Comparison of ENCODE assay signal across 11 cellular contexts in genomic region chr21:31351438-31351837, GRCh38. TPM values are rescaled to one million over a fixed set of nuclear protein-coding genes. Genes with fewer than 3 reads are reported as not detected.
DNase-seq lines count a peak whose midpoint lies in the region; ATAC-seq and TF ChIP-seq lines count a peak whose summit lies in the region.
"Had no signal": no experiment of that assay in that cellular context is flagged by ENCODE, and none has a peak within 500 bp of the region (broad histone marks: within the 10 kb centered on the region; RNA-seq: fewer than 3 reads in every experiment).

No MANE protein-coding gene starts in this region.

- no peak for ATAC-seq in stimulated activated naive CD8-positive, alpha-beta T cell treated with anti-CD3 and anti-CD28 coated beads, Interleukin-15, Interleukin-2, amounts not matched to agents 100 U/mL and 50 U/mL, for 24 hours
- peak; percentile 35 for ATAC-seq in foreskin keratinocyte
- ATAC-seq in HG02885 (IDR thresholded peaks at IDR 0.05; ENCODE audit: poor library complexity, unreplicated experiment) = no peak
- no peak for ATAC-seq in GM21526 (IDR thresholded peaks at IDR 0.05; ENCODE audit: low FRiP score, unreplicated experiment)

- H3K36me3 Mint-ChIP-seq in stimulated activated naive CD8-positive, alpha-beta T cell treated with anti-CD3 and anti-CD28 coated beads, Interleukin-15, Interleukin-2, amounts not matched to agents 100 ng/mL and 50 ng/mL, for 24 hours (ENCODE audit: low read depth) = peaks cover 7% of the 10 kb centered on the region

- H3K27me3 ChIP-seq in foreskin keratinocyte = no peaks in the 10 kb centered on the region

- no peak for TF ChIP-seq CTCF in foreskin keratinocyte (conservative IDR thresholded peaks at IDR 0.05)

- H3K4me1 ChIP-seq in foreskin keratinocyte = peaks cover 26% of the 10 kb centered on the region

- H3K4me3 Mint-ChIP-seq in stimulated activated naive CD8-positive, alpha-beta T cell treated with anti-CD3 and anti-CD28 coated beads, Interleukin-15, Interleukin-2, amounts not matched to agents 100 ng/mL and 50 ng/mL, for 24 hours = no peak overlapping the region

- H3K9me3 Mint-ChIP-seq in stimulated activated naive CD8-positive, alpha-beta T cell treated with anti-CD3 and anti-CD28 coated beads, Interleukin-15, Interleukin-2, amounts not matched to agents 100 ng/mL and 50 ng/mL, for 24 hours = peaks cover 4% of the 10 kb centered on the region

- peak overlapping the region; percentile 80 for H3K27ac ChIP-seq in foreskin keratinocyte
- H3K27ac ChIP-seq: VCaP had no signal

- peaks cover 58% of the 10 kb centered on the region for H3K4me1 Mint-ChIP-seq in stimulated activated naive CD8-positive, alpha-beta T cell treated with anti-CD3 and anti-CD28 coated beads, Interleukin-15, Interleukin-2, amounts not matched to agents 100 ng/mL and 50 ng/mL, for 24 hours (ENCODE audit: low read depth)

- H3K27me3 Mint-ChIP-seq in stimulated activated naive CD8-positive, alpha-beta T cell treated with anti-CD3 and anti-CD28 coated beads, Interleukin-15, Interleukin-2, amounts not matched to agents 100 ng/mL and 50 ng/mL, for 24 hours = no peaks in the 10 kb centered on the region

- peak overlapping the region; percentile 49 for H3K27ac Mint-ChIP-seq in stimulated activated naive CD8-positive, alpha-beta T cell treated with anti-CD3 and anti-CD28 coated beads, Interleukin-15, Interleukin-2, amounts not matched to agents 100 ng/mL and 50 ng/mL, for 24 hours

- DNase-seq in stimulated activated naive CD8-positive, alpha-beta T cell treated with anti-CD3 and anti-CD28 coated beads, Interleukin-15, Interleukin-2, amounts not matched to agents 100 U/mL and 50 U/mL, for 24 hours = no peak
- peak; percentile 46 for DNase-seq in SW480 (ENCODE audit: low spot score)
- DNase-seq in foreskin keratinocyte = peak; percentile 58 to 78
- no peak for DNase-seq in midbrain (lab: John Stamatoyannopoulos, UW)
- DNase-seq in T-helper 9 cell = no peak
- DNase-seq: NCI-H2029; stimulated activated CD4-positive, alpha-beta T cell treated with anti-CD3 and anti-CD28 coated beads, Interleukin-2, amount 100 ng/mL, for 24 hours had no signal

RNA-seq across cellular contexts. Expression of gene TIAM1, which starts 7.4 kb away (rescaled TPM):
- total RNA-seq in foreskin keratinocyte = 13.1 and 14.6 TPM in 2 replicates
- polyA plus RNA-seq in foreskin keratinocyte = 3.6 and 4.6 TPM in 2 replicates

Comparison
In these comparisons a context has a peak if more than half of its experiments do, and no peak if none do; other contexts are left out.
1. DNase-seq: peak in SW480 (single experiment) and foreskin keratinocyte (2 of 2); none in stimulated activated naive CD8-positive, alpha-beta T cell treated with anti-CD3 and anti-CD28 coated beads, Interleukin-15, Interleukin-2, amounts not matched to agents 100 U/mL and 50 U/mL, for 24 hours (single experiment), midbrain (single experiment) and T-helper 9 cell (single experiment).